18 cellular contexts compared by ENCODE assay signal in genomic region chr4:51943221-51943620, GRCh38.
DNase-seq lines count a peak whose midpoint lies in the region; ATAC-seq and TF ChIP-seq lines count a peak whose summit lies in the region.
"Had no signal": no experiment of that assay in that cellular context is flagged by ENCODE, and none has a peak within 500 bp of the region (broad histone marks: within the 10 kb centered on the region; RNA-seq: fewer than 3 reads in every experiment).

No MANE protein-coding gene starts in this region.

- H2AK5ac ChIP-seq in mesenchymal stem cell (ENCODE audit: low read length, severe bottlenecking), result no peak overlapping the region

- no peak overlapping the region for H2BK15ac ChIP-seq in mesenchymal stem cell (ENCODE audit: low read depth, poor library complexity, severe bottlenecking)

- H3K79me2 ChIP-seq in mammary epithelial cell (ENCODE audit: insufficient read depth, low read length), result no peaks in the 10 kb centered on the region

- H3K23ac ChIP-seq in mesenchymal stem cell (ENCODE audit: low read length in 2 of 2), result no peak overlapping the region

- no peak overlapping the region for H3K14ac ChIP-seq in mesenchymal stem cell (ENCODE audit: low read length in 2 of 2)

- no peak overlapping the region for H2BK12ac ChIP-seq in mesenchymal stem cell (ENCODE audit: low read length in 2 of 2)

- no peak overlapping the region for H3K18ac ChIP-seq in mesenchymal stem cell (ENCODE audit: low read depth in 1 of 2, low read length in 2 of 2)

- no peaks in the 10 kb centered on the region for H3K79me1 ChIP-seq in mesenchymal stem cell (replicated peaks; ENCODE audit: low read length, poor library complexity, severe bottlenecking)

- TF ChIP-seq CTCF in AG10803 (conservative IDR thresholded peaks at IDR 0.05; ENCODE audit: low read length) (no peak), mammary epithelial cell (conservative IDR thresholded peaks at IDR 0.05 in 1 of 2, IDR thresholded peaks at IDR 0.05 in 1 of 2; ENCODE audit: extremely low read depth in 1 of 2, insufficient read depth in 1 of 2, low read depth in 1 of 2, low read length in 2 of 2) (no peak), tibial artery (IDR thresholded peaks at IDR 0.05) (no peak)

- ATAC-seq in left ventricle myocardium superior, result no peak
- ATAC-seq: activated T-cell treated with anti-CD3 and anti-CD28 coated beads, Interleukin-2, amount 50 U/mL, for 4 hours; Panc1 had no signal

- no peak overlapping the region for H4K8ac ChIP-seq in mesenchymal stem cell (ENCODE audit: low read length)

- H3K4me3 ChIP-seq in AG10803 (ENCODE audit: low read length) (no peak overlapping the region), mammary epithelial cell (replicated peaks in 1 of 3; ENCODE audit: insufficient read depth in 1 of 3, low read depth in 2 of 3, low read length in 3 of 3) (no peak overlapping the region), mesenchymal stem cell (ENCODE audit: insufficient read depth in 1 of 2, low read depth in 1 of 2, low read length in 2 of 2) (no peak overlapping the region), tibial artery (no peak overlapping the region)

- no peak overlapping the region for H3K4ac ChIP-seq in mesenchymal stem cell (ENCODE audit: low read depth in 1 of 2, low read length in 2 of 2)

- CTCF ChIA-PET in mammary epithelial cell (lab: Charles Lee; ENCODE audit: low non-redundant PET), result no interaction called here

- DNase-seq in AG10803 (ENCODE audit: low read depth) (peak; percentile 46), LoVo (ENCODE audit: low spot score) (peak; percentile 52), mammary epithelial cell (no peak), mesenchymal stem cell (peak; percentile 9), posterior vena cava (ENCODE audit: low spot score) (no peak), NCI-H526 treated with DMSO at 0.1 percent for 48 hours (lab: John Stamatoyannopoulos, UW) (no peak), left ventricle myocardium superior (no peak), tibial artery (no peak)
- DNase-seq: activated CD4-positive, alpha-beta memory T cell treated with anti-CD3 and anti-CD28 coated beads, Interleukin-2, amount 10 ng/mL, durations not matched to agents 7 days and 5 days; activated naive CD8-positive, alpha-beta T cell treated with anti-CD3 and anti-CD28 coated beads, Interleukin-2, amount 10 ng/mL, durations not matched to agents 7 days and 5 days; activated T-cell treated with anti-CD3 and anti-CD28 coated beads, Interleukin-2, amount 50 U/mL, for 4 hours; DMS 273 treated with DMSO at 0.1 percent for 48 hours; HCEC 1CT; NCI-H1092; NCI-H748 treated with DMSO at 0.1 percent for 48 hours; nephron progenitor cell; SW 1271 had no signal

- H3K9me3 ChIP-seq in mammary epithelial cell (replicated peaks; ENCODE audit: insufficient read depth, low read length) (no peaks in the 10 kb centered on the region), mesenchymal stem cell (ENCODE audit: control insufficient read depth, low read length) (no peaks in the 10 kb centered on the region), tibial artery (peaks cover 0 to 6% (median 0%) of the 10 kb centered on the region in 3 donors)

- 75% methylated on average over 6 of the region's 6 CpGs for WGBS in mammary epithelial cell (ENCODE audit: low coverage, missing lambda C conversion rate)
- WGBS in mesenchymal stem cell, result 81% methylated on average over 3 of the region's 6 CpGs

- intact Hi-C loops in mammary epithelial cell (cut with micrococcal nuclease), result no loop called here
- intact Hi-C loops in posterior vena cava (cut with DNase I), result no loop called here
- intact Hi-C loops in left ventricle myocardium superior (cut with micrococcal nuclease), result no loop called here
- intact Hi-C loops in tibial artery (cut with DNase I; ENCODE audit: low total_unique reads), result no loop called here

- dilution Hi-C loops in mammary epithelial cell (cut with HindIII; ENCODE audit: low sequenced_read_pairs), result no loop called here

- H3K27ac ChIP-seq in mammary epithelial cell (ENCODE audit: insufficient read depth, low read depth, low read length) (no peak overlapping the region), mesenchymal stem cell (ENCODE audit: low read length, poor library complexity, severe bottlenecking) (peak overlapping the region; percentile 39), tibial artery (no peak overlapping the region)

- H3K9ac ChIP-seq in mammary epithelial cell (ENCODE audit: insufficient read depth, low read length), result no peak overlapping the region
- no peak overlapping the region for H3K9ac ChIP-seq in mesenchymal stem cell (ENCODE audit: low read length)

- peak overlapping the region; percentile 1 for H3K4me2 ChIP-seq in mammary epithelial cell (ENCODE audit: insufficient read depth, low read depth, low read length)
- H3K4me2 ChIP-seq in mesenchymal stem cell (ENCODE audit: low read length, poor library complexity, severe bottlenecking), result no peak overlapping the region

- no peaks in the 10 kb centered on the region for H4K20me1 ChIP-seq in mammary epithelial cell (ENCODE audit: insufficient read depth, low read length)

- H3K4me1 ChIP-seq in mammary epithelial cell (ENCODE audit: insufficient read depth, low read length) (no peaks in the 10 kb centered on the region), mesenchymal stem cell (ENCODE audit: control insufficient read depth, insufficient read depth, low read depth, low read length) (peaks cover 10% of the 10 kb centered on the region), tibial artery (peaks cover 0 to 20% (median 9%) of the 10 kb centered on the region in 4 donors)

- H2AFZ ChIP-seq in mammary epithelial cell (ENCODE audit: low read depth, low read length), result no peak overlapping the region
- H2AFZ ChIP-seq in mesenchymal stem cell (ENCODE audit: low read depth, low read length), result no peak overlapping the region

- H2BK5ac ChIP-seq in mesenchymal stem cell (ENCODE audit: low read depth, low read length, poor library complexity, severe bottlenecking), result no peak overlapping the region

- no peak overlapping the region for H4K91ac ChIP-seq in mesenchymal stem cell (ENCODE audit: low read length)

- no peaks in the 10 kb centered on the region for H3K27me3 ChIP-seq in mammary epithelial cell (ENCODE audit: insufficient read depth, low read length)
- H3K27me3 ChIP-seq in mesenchymal stem cell (ENCODE audit: control insufficient read depth in 1 of 2, insufficient read depth in 1 of 2, low read length in 2 of 2), result no peaks in the 10 kb centered on the region
- H3K27me3 ChIP-seq in tibial artery, result no peaks in the 10 kb centered on the region

- in situ Hi-C loops in mammary epithelial cell (cut with MboI; ENCODE audit: low sequenced_read_pairs in 2 of 2), result no loop called here

- no peaks in the 10 kb centered on the region for H3K36me3 ChIP-seq in mammary epithelial cell (ENCODE audit: insufficient read depth, low read length)
- no peaks in the 10 kb centered on the region for H3K36me3 ChIP-seq in mesenchymal stem cell (ENCODE audit: control insufficient read depth in 1 of 2, insufficient read depth in 2 of 2, low read depth in 1 of 2, low read length in 2 of 2)
- H3K36me3 ChIP-seq in tibial artery, result no peaks in the 10 kb centered on the region

- BruUV-seq in mammary epithelial cell (replicated peaks; lab: Mats Ljungman, UMichigan), result no TSS peak

- no peak overlapping the region for H2BK120ac ChIP-seq in mesenchymal stem cell (ENCODE audit: low read depth, low read length)

Comparison
In these comparisons a context has a peak if more than half of its experiments do, and no peak if none do; other contexts are left out.
1. DNase-seq: peak in AG10803 (single experiment), LoVo (single experiment) and mesenchymal stem cell (single experiment); none in mammary epithelial cell (single experiment), posterior vena cava (single experiment), NCI-H526 treated with DMSO at 0.1 percent for 48 hours (single experiment), left ventricle myocardium superior (single experiment) and tibial artery (0 of 2).